Comparison of ENCODE assay signal across 9 cellular contexts in genomic region chr16:21646721-21647561, GRCh38. TPM values are rescaled to one million over a fixed set of nuclear protein-coding genes. Genes with fewer than 3 reads are reported as not detected.
DNase-seq lines count a peak whose midpoint lies in the region; ATAC-seq, FAIRE-seq and TF ChIP-seq lines count a peak whose summit lies in the region.
"Had no signal": no experiment of that assay in that cellular context is flagged by ENCODE, and none has a peak within 500 bp of the region (broad histone marks: within the 10 kb centered on the region; RNA-seq: fewer than 3 reads in every experiment).

No MANE protein-coding gene starts in this region.

- H3K27me3 ChIP-seq in GM23248 (replicated peaks; ENCODE audit: insufficient read depth): no peaks in the 10 kb centered on the region

- H3K27ac ChIP-seq in GM23248: peak overlapping the region; percentile 73; the same call in 1 of the 2 replicates
- H3K27ac ChIP-seq: epithelial cell of prostate had no signal

- H3K79me2 ChIP-seq in GM23248 (ENCODE audit: insufficient read depth): peaks cover 100% of the 10 kb centered on the region

- no peak for TF ChIP-seq CTCF in GM12864 (IDR thresholded peaks at IDR 0.05; ENCODE audit: low read depth, low read length, missing control alignments)
- TF ChIP-seq CTCF in lower leg skin (IDR thresholded peaks at IDR 0.05): no peak

- POLR2A ChIA-PET in activated naive CD8-positive, alpha-beta T cell treated with anti-CD3 and anti-CD28 coated beads, Interleukin-2, amount 10 ng/mL, durations not matched to agents 7 days and 5 days (lab: Charles Lee): interaction anchor here (1.4 to 3.2 kb wide), 2 partner anchors 48 to 127 kb away, joined by 4 to 13 read pairs; partner anchors contain the start of gene METTL9

- WGBS in GM23248 (ENCODE audit: low coverage in 1 of 2, low lambda C conversion rate in 2 of 2, missing lambda C conversion rate in 2 of 2), 2 experiments: 94 to 95% methylated on average over 18 of the region's 18 CpGs
- WGBS in lower leg skin, 2 donors: 88 to 92% methylated on average over 18 of the region's 18 CpGs

- no peaks in the 10 kb centered on the region for H4K20me1 ChIP-seq in GM23248 (ENCODE audit: insufficient read depth)

- in situ Hi-C loops in GM23248 (cut with MboI): no loop called here

- no peaks in the 10 kb centered on the region for H3K9me2 ChIP-seq in GM23248 (ENCODE audit: insufficient read depth)

- no peak overlapping the region for H3K4me2 ChIP-seq in GM23248 (ENCODE audit: unreplicated experiment)

- H3K4me1 Mint-ChIP-seq in activated naive CD8-positive, alpha-beta T cell treated with anti-CD3 and anti-CD28 coated beads, Interleukin-2, amount 10 ng/mL, durations not matched to agents 7 days and 5 days: peaks cover 39% of the 10 kb centered on the region

- H3K4me3 ChIP-seq in GM12864 (ENCODE audit: low read depth, low read length): no peak overlapping the region
- no peak overlapping the region for H3K4me3 ChIP-seq in GM23248
- H3K4me3 ChIP-seq in lower leg skin (ENCODE audit: low read depth, poor library complexity, severe bottlenecking): no peak overlapping the region

- no peaks in the 10 kb centered on the region for H3K9me3 ChIP-seq in GM23248 (ENCODE audit: low read depth)

- H3K27me3 Mint-ChIP-seq in activated naive CD8-positive, alpha-beta T cell treated with anti-CD3 and anti-CD28 coated beads, Interleukin-2, amount 10 ng/mL, durations not matched to agents 7 days and 5 days: no peaks in the 10 kb centered on the region

- peaks cover 12% of the 10 kb centered on the region; the same call in 1 of the 2 replicates for H3F3A ChIP-seq in GM23248 (ENCODE audit: insufficient read depth)

- H3K9me3 Mint-ChIP-seq in activated naive CD8-positive, alpha-beta T cell treated with anti-CD3 and anti-CD28 coated beads, Interleukin-2, amount 10 ng/mL, durations not matched to agents 7 days and 5 days: no peaks in the 10 kb centered on the region

- peak; percentile 91 for ATAC-seq in activated naive CD8-positive, alpha-beta T cell treated with anti-CD3 and anti-CD28 coated beads, Interleukin-2, amount 10 ng/mL, durations not matched to agents 7 days and 5 days (ENCODE audit: low read depth)

- peaks cover 34% of the 10 kb centered on the region for H3K4me1 ChIP-seq in GM23248 (ENCODE audit: insufficient read depth)

- DNase-seq in GM12864 (ENCODE audit: low read depth): peak; percentile 95
- DNase-seq in GM23248: no peak
- peak; percentile 33 for DNase-seq in RCC 7860 (ENCODE audit: low spot score)
- DNase-seq in activated naive CD8-positive, alpha-beta T cell treated with anti-CD3 and anti-CD28 coated beads, Interleukin-2, amount 10 ng/mL, durations not matched to agents 7 days and 5 days: peak; percentile 72
- peak; percentile 40 for DNase-seq in stimulated activated CD8-positive, alpha-beta memory T cell treated with anti-CD3 and anti-CD28 coated beads, Interleukin-12 subunit alpha, Interleukin-12 subunit beta, amount 100 ng/mL, for 1 hour (ENCODE audit: low read depth)
- DNase-seq in lower leg skin (ENCODE audit: low spot score in 2 of 2): no peak
- DNase-seq in HTR-8/SVneo (ENCODE audit: insufficient read length, low spot score): no peak
- no peak for DNase-seq in NCI-H1105 (lab: John Stamatoyannopoulos, UW)

- peaks cover 2% of the 10 kb centered on the region for H3K36me3 Mint-ChIP-seq in activated naive CD8-positive, alpha-beta T cell treated with anti-CD3 and anti-CD28 coated beads, Interleukin-2, amount 10 ng/mL, durations not matched to agents 7 days and 5 days

- H3K9ac ChIP-seq in GM23248: no peak overlapping the region

- TF ChIP-seq POLR2A in lower leg skin (IDR thresholded peaks at IDR 0.05): no peak

- no peak overlapping the region for H2AFZ ChIP-seq in GM23248

- intact Hi-C loops in lower leg skin (cut with DNase I; ENCODE audit: low total_unique reads): no loop called here

- FAIRE-seq in RCC 7860 (lab: Jason Lieb, UNC) (no peak), HTR-8/SVneo (lab: Jason Lieb, UNC) (no peak)

- peak overlapping the region; percentile 95 for H3K27ac Mint-ChIP-seq in activated naive CD8-positive, alpha-beta T cell treated with anti-CD3 and anti-CD28 coated beads, Interleukin-2, amount 10 ng/mL, durations not matched to agents 7 days and 5 days

- H3K4me3 Mint-ChIP-seq in activated naive CD8-positive, alpha-beta T cell treated with anti-CD3 and anti-CD28 coated beads, Interleukin-2, amount 10 ng/mL, durations not matched to agents 7 days and 5 days: peak overlapping the region; percentile 71

- H3K36me3 ChIP-seq in GM23248 (ENCODE audit: low read depth): no peaks in the 10 kb centered on the region

RNA-seq across cellular contexts. Expression of gene IGSF6, which starts 5.5 kb away (rescaled TPM):
- not detected in 2 replicates for total RNA-seq in GM23248 (2014; rRNA removed; shearing (Covaris generic))
- 0.14 and 0.18 TPM in 2 replicates for polyA plus RNA-seq in GM23248 (2016; fragmentation: Nextera tagmentation; extraction: Ambion mirVana)
- 1 to 10 TPM; 1.7 to 1.8 TPM for total RNA-seq in activated naive CD8-positive, alpha-beta T cell treated with anti-CD3 and anti-CD28 coated beads, Interleukin-2, amount 10 ng/mL, durations not matched to agents 7 days and 5 days
- under 1 TPM; 0.30 to 0.71 (median 0.51) TPM for total RNA-seq in lower leg skin

RNA-seq across cellular contexts. Expression of gene OTOA, which starts 16.8 kb away (rescaled TPM):
- total RNA-seq in GM23248 (2014; rRNA removed; shearing (Covaris generic)): not detected in 2 replicates
- polyA plus RNA-seq in GM23248 (2016; fragmentation: Nextera tagmentation; extraction: Ambion mirVana): not detected in 2 replicates
- under 1 TPM; 0.14 to 0.17 TPM for total RNA-seq in activated naive CD8-positive, alpha-beta T cell treated with anti-CD3 and anti-CD28 coated beads, Interleukin-2, amount 10 ng/mL, durations not matched to agents 7 days and 5 days
- total RNA-seq in lower leg skin: not detected

RNA-seq across cellular contexts. Expression of gene METTL9, which starts 47.6 kb away (rescaled TPM):
- total RNA-seq in GM23248 (2014; rRNA removed; shearing (Covaris generic)): 326 and 344 TPM in 2 replicates
- polyA plus RNA-seq in GM23248 (2016; fragmentation: Nextera tagmentation; extraction: Ambion mirVana): 267 and 273 TPM in 2 replicates
- total RNA-seq in activated naive CD8-positive, alpha-beta T cell treated with anti-CD3 and anti-CD28 coated beads, Interleukin-2, amount 10 ng/mL, durations not matched to agents 7 days and 5 days: 10 to 100 TPM; 95.2 to 95.9 TPM
- 100 to 1,000 TPM; 128 to 162 (median 140) TPM for total RNA-seq in lower leg skin

Comparison
In these comparisons a context has a peak if more than half of its experiments do, and no peak if none do; other contexts are left out.
1. DNase-seq: peak in GM12864 (single experiment), RCC 7860 (single experiment), activated naive CD8-positive, alpha-beta T cell treated with anti-CD3 and anti-CD28 coated beads, Interleukin-2, amount 10 ng/mL, durations not matched to agents 7 days and 5 days (single experiment) and stimulated activated CD8-positive, alpha-beta memory T cell treated with anti-CD3 and anti-CD28 coated beads, Interleukin-12 subunit alpha, Interleukin-12 subunit beta, amount 100 ng/mL, for 1 hour (single experiment); none in GM23248 (single experiment), lower leg skin (0 of 2), HTR-8/SVneo (single experiment) and NCI-H1105 (single experiment).